In genomic region chr15:80770356-80770705, GRCh38 we compare ENCODE assay signal across 21 cellular contexts. TPM values are rescaled to one million over a fixed set of nuclear protein-coding genes. Genes with fewer than 3 reads are reported as not detected.
DNase-seq lines count a peak whose midpoint lies in the region.
"Had no signal": no experiment of that assay in that cellular context is flagged by ENCODE, and none has a peak within 500 bp of the region (broad histone marks: within the 10 kb centered on the region; RNA-seq: fewer than 3 reads in every experiment).

No MANE protein-coding gene starts in this region.

- H3K9ac ChIP-seq in adipocyte (ENCODE audit: low read length) (no peak overlapping the region), mesenchymal stem cell (ENCODE audit: low read length) (no peak overlapping the region)
- H3K9ac ChIP-seq: BLaER1 treated with 17β-estradiol and CSF1 and Interleukin-3, amounts not matched to agents 10 nM and 100 nM had no signal

- no peak overlapping the region for H3K4me3 ChIP-seq in adipocyte (ENCODE audit: low read length)
- no peak overlapping the region for H3K4me3 ChIP-seq in mesenchymal stem cell (ENCODE audit: insufficient read depth in 1 of 2, low read depth in 1 of 2, low read length in 2 of 2)
- H3K4me3 ChIP-seq: BLaER1 treated with 17β-estradiol and CSF1 and Interleukin-3, amounts not matched to agents 10 nM and 100 nM; GM23338; HAP-1; K562 had no signal

- no peak overlapping the region for H2BK15ac ChIP-seq in mesenchymal stem cell (ENCODE audit: low read depth, poor library complexity, severe bottlenecking)

- H3K4me1 ChIP-seq in adipocyte (ENCODE audit: control insufficient read depth, insufficient read depth, low read length) (peaks cover 5% of the 10 kb centered on the region), mesenchymal stem cell (ENCODE audit: control insufficient read depth, insufficient read depth, low read depth, low read length) (no peaks in the 10 kb centered on the region)
- H3K4me1 ChIP-seq: HAP-1 had no signal

- H2BK120ac ChIP-seq in mesenchymal stem cell (ENCODE audit: low read depth, low read length), result no peak overlapping the region

- H3K36me3 ChIP-seq in adipocyte (ENCODE audit: control insufficient read depth, insufficient read depth, low read length, severe bottlenecking) (no peaks in the 10 kb centered on the region), mesenchymal stem cell (ENCODE audit: control insufficient read depth in 1 of 2, insufficient read depth in 2 of 2, low read depth in 1 of 2, low read length in 2 of 2) (no peaks in the 10 kb centered on the region)
- H3K36me3 ChIP-seq: BLaER1 treated with 17β-estradiol and CSF1 and Interleukin-3, amounts not matched to agents 10 nM and 100 nM; HAP-1 had no signal

- no peak overlapping the region for H4K91ac ChIP-seq in mesenchymal stem cell (ENCODE audit: low read length)

- H3K9me3 ChIP-seq in adipocyte (ENCODE audit: control insufficient read depth, low read length) (no peaks in the 10 kb centered on the region), mesenchymal stem cell (ENCODE audit: control insufficient read depth, low read length) (no peaks in the 10 kb centered on the region)
- H3K9me3 ChIP-seq: BLaER1 treated with 17β-estradiol and CSF1 and Interleukin-3, amounts not matched to agents 10 nM and 100 nM; HAP-1 had no signal

- no peak overlapping the region for H3K23ac ChIP-seq in mesenchymal stem cell (ENCODE audit: low read length in 2 of 2)

- DNase-seq in NCI-H1105 treated with DMSO at 0.1 percent for 48 hours (lab: John Stamatoyannopoulos, UW) (peak; percentile 13), NCI-H1105 (lab: John Stamatoyannopoulos, UW) (no peak), DMS153 treated with DMSO at 0.1 percent for 48 hours (lab: John Stamatoyannopoulos, UW; ENCODE audit: unreplicated experiment) (peak; percentile 2), adipocyte (ENCODE audit: low read depth) (peak; percentile 20), mesenchymal stem cell (no peak), DMS79 treated with DMSO at 0.1 percent for 48 hours (lab: John Stamatoyannopoulos, UW) (no peak), NCI-H2081 treated with DMSO at 0.1 percent for 48 hours (lab: John Stamatoyannopoulos, UW) (no peak), RPMI8226 (no peak)
- DNase-seq: CD8-positive, alpha-beta T cell; EL; GF-D8; MM.1S; NCI-H1092 treated with DMSO at 0.1 percent for 48 hours; NCI-H524 treated with DMSO at 0.1 percent for 48 hours; SIG-M5 had no signal

- H3K27me3 ChIP-seq in adipocyte (replicated peaks; ENCODE audit: control insufficient read depth, insufficient read depth, low read length), result no peaks in the 10 kb centered on the region
- H3K27me3 ChIP-seq in mesenchymal stem cell (ENCODE audit: control insufficient read depth in 1 of 2, insufficient read depth in 1 of 2, low read length in 2 of 2), result no peaks in the 10 kb centered on the region
- H3K27me3 ChIP-seq: BLaER1 treated with 17β-estradiol and CSF1 and Interleukin-3, amounts not matched to agents 10 nM and 100 nM had no signal

- H3K4ac ChIP-seq in mesenchymal stem cell (ENCODE audit: low read depth in 1 of 2, low read length in 2 of 2), result no peak overlapping the region

- no peak overlapping the region for H3K14ac ChIP-seq in mesenchymal stem cell (ENCODE audit: low read length in 2 of 2)

- no peak overlapping the region for H3K27ac ChIP-seq in mesenchymal stem cell (ENCODE audit: low read length, poor library complexity, severe bottlenecking)
- H3K27ac ChIP-seq: 22Rv1; BLaER1 treated with 17β-estradiol and CSF1 and Interleukin-3, amounts not matched to agents 10 nM and 100 nM; HL-60 had no signal

- H2BK12ac ChIP-seq in mesenchymal stem cell (ENCODE audit: low read length in 2 of 2), result no peak overlapping the region

- no peak overlapping the region for H3K4me2 ChIP-seq in mesenchymal stem cell (ENCODE audit: low read length, poor library complexity, severe bottlenecking)
- H3K4me2 ChIP-seq: GM23338 had no signal

- H4K8ac ChIP-seq in mesenchymal stem cell (ENCODE audit: low read length), result peak overlapping the region; percentile 49

- H2AFZ ChIP-seq in mesenchymal stem cell (ENCODE audit: low read depth, low read length), result no peak overlapping the region
- H2AFZ ChIP-seq: GM23338 had no signal

- H2BK5ac ChIP-seq in mesenchymal stem cell (ENCODE audit: low read depth, low read length, poor library complexity, severe bottlenecking), result no peak overlapping the region

- no peak overlapping the region for H3K18ac ChIP-seq in mesenchymal stem cell (ENCODE audit: low read depth in 1 of 2, low read length in 2 of 2)

- WGBS in mesenchymal stem cell, result 88% methylated on average over 3 of the region's 3 CpGs

- H2AK5ac ChIP-seq in mesenchymal stem cell (ENCODE audit: low read length, severe bottlenecking), result no peak overlapping the region

- no peaks in the 10 kb centered on the region for H3K79me1 ChIP-seq in mesenchymal stem cell (replicated peaks; ENCODE audit: low read length, poor library complexity, severe bottlenecking)

RNA-seq across cellular contexts. Expression of gene CEMIP, which starts 8.8 kb away (rescaled TPM):
- 4.8 TPM for polyA plus RNA-seq in mesenchymal stem cell (2013, experiment 1 of 2)
- 4.8 TPM for polyA plus RNA-seq in mesenchymal stem cell (2013, experiment 2 of 2)
- polyA plus RNA-seq: K562 had no signal

Comparison
In these comparisons a context has a peak if more than half of its experiments do, and no peak if none do; other contexts are left out.
1. DNase-seq: peak in NCI-H1105 treated with DMSO at 0.1 percent for 48 hours (single experiment), DMS153 treated with DMSO at 0.1 percent for 48 hours (single experiment) and adipocyte (single experiment); none in NCI-H1105 (single experiment), mesenchymal stem cell (single experiment), DMS79 treated with DMSO at 0.1 percent for 48 hours (single experiment), NCI-H2081 treated with DMSO at 0.1 percent for 48 hours (single experiment) and RPMI8226 (single experiment).